ENCODE assay signal across 1 cellular context in the genomic region with DNA sequence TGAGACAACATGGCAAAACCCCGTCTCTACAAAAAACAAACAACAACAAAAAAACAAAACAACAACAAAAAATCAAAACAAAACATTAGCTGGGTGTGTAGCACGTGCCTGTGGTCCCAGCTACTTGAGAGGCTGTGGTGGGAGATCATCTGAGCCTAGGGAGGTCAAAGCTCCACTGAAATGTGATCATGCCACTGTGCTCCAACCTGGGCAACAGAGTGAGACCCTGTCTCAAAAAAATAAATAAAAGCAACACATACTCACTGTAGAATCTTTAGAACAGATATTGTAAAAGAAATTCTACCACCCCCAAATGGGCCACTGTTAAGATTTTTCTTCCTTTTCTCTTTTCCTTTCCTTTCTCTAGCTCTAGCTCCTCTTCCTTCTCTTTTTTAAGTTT.
TF ChIP-seq lines count a peak whose summit lies in the region.

No MANE protein-coding gene starts in this region.

TF ChIP-seq in WTC11, 78 proteins besides CTCF, POLR2A, EP300 and RAD21 (continued from another document):
- TF ChIP-seq, protein P1, sequence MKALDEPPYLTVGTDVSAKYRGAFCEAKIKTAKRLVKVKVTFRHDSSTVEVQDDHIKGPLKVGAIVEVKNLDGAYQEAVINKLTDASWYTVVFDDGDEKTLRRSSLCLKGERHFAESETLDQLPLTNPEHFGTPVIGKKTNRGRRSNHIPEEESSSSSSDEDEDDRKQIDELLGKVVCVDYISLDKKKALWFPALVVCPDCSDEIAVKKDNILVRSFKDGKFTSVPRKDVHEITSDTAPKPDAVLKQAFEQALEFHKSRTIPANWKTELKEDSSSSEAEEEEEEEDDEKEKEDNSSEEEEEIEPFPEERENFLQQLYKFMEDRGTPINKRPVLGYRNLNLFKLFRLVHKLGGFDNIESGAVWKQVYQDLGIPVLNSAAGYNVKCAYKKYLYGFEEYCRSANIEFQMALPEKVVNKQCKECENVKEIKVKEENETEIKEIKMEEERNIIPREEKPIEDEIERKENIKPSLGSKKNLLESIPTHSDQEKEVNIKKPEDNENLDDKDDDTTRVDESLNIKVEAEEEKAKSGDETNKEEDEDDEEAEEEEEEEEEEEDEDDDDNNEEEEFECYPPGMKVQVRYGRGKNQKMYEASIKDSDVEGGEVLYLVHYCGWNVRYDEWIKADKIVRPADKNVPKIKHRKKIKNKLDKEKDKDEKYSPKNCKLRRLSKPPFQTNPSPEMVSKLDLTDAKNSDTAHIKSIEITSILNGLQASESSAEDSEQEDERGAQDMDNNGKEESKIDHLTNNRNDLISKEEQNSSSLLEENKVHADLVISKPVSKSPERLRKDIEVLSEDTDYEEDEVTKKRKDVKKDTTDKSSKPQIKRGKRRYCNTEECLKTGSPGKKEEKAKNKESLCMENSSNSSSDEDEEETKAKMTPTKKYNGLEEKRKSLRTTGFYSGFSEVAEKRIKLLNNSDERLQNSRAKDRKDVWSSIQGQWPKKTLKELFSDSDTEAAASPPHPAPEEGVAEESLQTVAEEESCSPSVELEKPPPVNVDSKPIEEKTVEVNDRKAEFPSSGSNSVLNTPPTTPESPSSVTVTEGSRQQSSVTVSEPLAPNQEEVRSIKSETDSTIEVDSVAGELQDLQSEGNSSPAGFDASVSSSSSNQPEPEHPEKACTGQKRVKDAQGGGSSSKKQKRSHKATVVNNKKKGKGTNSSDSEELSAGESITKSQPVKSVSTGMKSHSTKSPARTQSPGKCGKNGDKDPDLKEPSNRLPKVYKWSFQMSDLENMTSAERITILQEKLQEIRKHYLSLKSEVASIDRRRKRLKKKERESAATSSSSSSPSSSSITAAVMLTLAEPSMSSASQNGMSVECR (CRISPR knock-in tag; IDR thresholded peaks at IDR 0.05; ENCODE audit: borderline replicate concordance): no peak
